In genomic region chr9:125663127-125663526, GRCh38 we compare ENCODE assay signal across 10 cellular contexts. TPM values are rescaled to one million over a fixed set of nuclear protein-coding genes. Genes with fewer than 3 reads are reported as not detected.
A peak's percentile ranks its signal among the peaks of the same experiment; 100 is the strongest.
DNase-seq lines count a peak whose midpoint lies in the region; ATAC-seq and TF ChIP-seq lines count a peak whose summit lies in the region.
"Had no signal": no experiment of that assay in that cellular context is flagged by ENCODE, and none has a peak within 500 bp of the region (broad histone marks: within the 10 kb centered on the region; RNA-seq: fewer than 3 reads in every experiment).

No MANE protein-coding gene starts in this region.

- peaks cover 20% of the 10 kb centered on the region for H3K36me3 Mint-ChIP-seq in activated naive CD8-positive, alpha-beta T cell
- peaks cover 40% of the 10 kb centered on the region for H3K36me3 Mint-ChIP-seq in CD4-positive, alpha-beta T cell (ENCODE audit: low read depth)

- POLR2A ChIA-PET in CD4-positive, alpha-beta T cell (lab: Charles Lee) = no interaction called here

- peaks cover 16% of the 10 kb centered on the region for H3K4me1 Mint-ChIP-seq in activated naive CD8-positive, alpha-beta T cell (ENCODE audit: low read depth)
- peaks cover 7% of the 10 kb centered on the region for H3K4me1 Mint-ChIP-seq in CD4-positive, alpha-beta T cell (ENCODE audit: low read depth)

- H3K9me3 Mint-ChIP-seq in activated naive CD8-positive, alpha-beta T cell (ENCODE audit: low read depth) = no peaks in the 10 kb centered on the region
- no peaks in the 10 kb centered on the region for H3K9me3 Mint-ChIP-seq in CD4-positive, alpha-beta T cell

- TF ChIP-seq CTCF in CD4-positive, alpha-beta T cell (IDR thresholded peaks at IDR 0.05) = no peak

- H3K4me3 Mint-ChIP-seq in activated naive CD8-positive, alpha-beta T cell = peak overlapping the region; percentile 62
- H3K4me3 Mint-ChIP-seq in CD4-positive, alpha-beta T cell = no peak overlapping the region

- no peak overlapping the region for H3K27ac ChIP-seq in CD4-positive, alpha-beta T cell (ENCODE audit: low read depth, low read length)
- H3K27ac ChIP-seq: psoas muscle had no signal

- H3K27me3 ChIP-seq in CD4-positive, alpha-beta T cell (ENCODE audit: control insufficient read depth, insufficient read depth, low read length) = no peaks in the 10 kb centered on the region

- DNase-seq in Daoy (ENCODE audit: low read depth) = peak; percentile 78
- DNase-seq in Kasumi-1 (lab: John Stamatoyannopoulos, UW) = peak; percentile 87 to 90
- peak; percentile 8 to 90 for DNase-seq in lung microvascular endothelial cell (ENCODE audit: low read depth in 2 of 2)
- no peak for DNase-seq in activated gamma-delta T cell treated with Interleukin-2 at 50 U/mL for 16 hours
- DNase-seq in stimulated activated CD4-positive, alpha-beta T cell treated with anti-CD3 and anti-CD28 coated beads, Interleukin-2, amount 100 ng/mL, for 48 hours = no peak
- DNase-seq in CD4-positive, alpha-beta T cell = no peak
- DNase-seq: NCI-H774, psoas muscle had no signal

- H3K27ac Mint-ChIP-seq in activated naive CD8-positive, alpha-beta T cell = peak overlapping the region; percentile 79
- H3K27ac Mint-ChIP-seq in CD4-positive, alpha-beta T cell = no peak overlapping the region

- ATAC-seq in GM19463 (IDR thresholded peaks at IDR 0.05; ENCODE audit: unreplicated experiment) = no peak
- ATAC-seq in CD4-positive, alpha-beta T cell (ENCODE audit: poor library complexity) = no peak

- no peaks in the 10 kb centered on the region for H3K27me3 Mint-ChIP-seq in activated naive CD8-positive, alpha-beta T cell
- no peaks in the 10 kb centered on the region for H3K27me3 Mint-ChIP-seq in CD4-positive, alpha-beta T cell

- CTCF ChIA-PET in CD4-positive, alpha-beta T cell (lab: Charles Lee) = interaction anchor here (1.9 kb wide), 1 partner anchor 255 kb away, joined by 5 read pairs; no protein-coding TSS in a partner anchor

- intact Hi-C loops in CD4-positive, alpha-beta T cell (cut with DNase I, micrococcal nuclease) = no loop called here

- no peaks in the 10 kb centered on the region for H3K9me3 ChIP-seq in CD4-positive, alpha-beta T cell (ENCODE audit: control insufficient read depth, low read length)
- H3K9me3 ChIP-seq: psoas muscle had no signal

RNA-seq across cellular contexts. Expression of gene MAPKAP1, which starts 43.9 kb away (rescaled TPM):
- 147 and 173 TPM in 2 replicates for total RNA-seq in Daoy (2014; rRNA removed; shearing (Covaris generic))
- 40.3 and 52.2 TPM in 2 replicates for total RNA-seq in lung microvascular endothelial cell
- 10 to 100 TPM; 40.3 to 44.9 TPM for total RNA-seq in CD4-positive, alpha-beta T cell

Comparison
In these comparisons a context has a peak if more than half of its experiments do, and no peak if none do; other contexts are left out.
1. DNase-seq: peak in Daoy (single experiment), Kasumi-1 (2 of 2) and lung microvascular endothelial cell (2 of 2); none in activated gamma-delta T cell treated with Interleukin-2 at 50 U/mL for 16 hours (single experiment), stimulated activated CD4-positive, alpha-beta T cell treated with anti-CD3 and anti-CD28 coated beads, Interleukin-2, amount 100 ng/mL, for 48 hours (0 of 2) and CD4-positive, alpha-beta T cell (0 of 10).